In the genomic region with DNA sequence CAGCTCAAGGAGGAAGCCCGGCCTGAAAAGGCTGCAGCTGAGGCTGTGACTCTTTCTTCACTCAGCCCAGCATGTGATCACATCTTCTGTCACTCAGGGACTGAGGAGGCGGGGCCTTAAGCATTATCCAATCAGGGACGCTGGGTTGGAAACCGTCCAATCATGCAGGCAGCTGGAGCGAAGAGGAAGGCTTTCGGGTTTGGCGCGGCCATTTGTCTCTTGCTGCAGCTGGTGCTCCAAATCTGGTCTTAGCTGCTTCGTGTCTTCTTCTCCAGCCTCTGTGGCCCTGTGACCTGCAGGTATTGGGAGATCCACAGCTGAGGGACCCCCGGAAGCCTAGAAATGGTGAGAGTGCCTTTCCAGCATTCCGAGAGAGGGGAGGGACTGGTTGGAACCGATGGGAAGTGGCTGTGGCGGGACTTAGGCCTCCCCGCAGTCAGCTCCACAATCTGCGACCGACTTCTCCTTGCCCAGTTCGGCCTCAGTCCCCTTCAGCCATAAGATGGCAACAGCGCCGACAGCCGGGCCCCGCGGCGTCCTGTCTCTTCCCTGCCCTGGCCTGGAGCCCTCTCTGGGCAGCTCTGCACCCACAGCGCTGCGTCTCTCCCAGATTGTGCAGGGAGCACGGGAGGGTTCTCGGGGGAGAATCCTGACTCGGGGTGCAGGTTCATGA, we compare ENCODE assay signal across 9 cellular contexts. TPM values are rescaled to one million over a fixed set of nuclear protein-coding genes. Genes with fewer than 3 reads are reported as not detected.
DNase-seq lines count a peak whose midpoint lies in the region; ATAC-seq and TF ChIP-seq lines count a peak whose summit lies in the region.
"Had no signal": no experiment of that assay in that cellular context is flagged by ENCODE, and none has a peak within 500 bp of the region (broad histone marks: within the 10 kb centered on the region; RNA-seq: fewer than 3 reads in every experiment).

Gene ZNF90, plus strand, starts transcription at position 210 of the 673 bp plus-strand sequence. Its CDS starts 133 bp downstream, at position 343.

- CTCF ChIA-PET in CD8-positive, alpha-beta T cell (lab: Charles Lee), result interaction anchor here (1.0 to 1.8 kb wide), 3 partner anchors 9 to 81 kb away, joined by 3 to 5 read pairs (median 4); no protein-coding TSS in a partner anchor
- CTCF ChIA-PET in IMR-90 (lab: Yijun Ruan, JAX), result no interaction called here
- CTCF ChIA-PET in activated CD4-positive, alpha-beta T cell treated with anti-CD3 and anti-CD28 coated beads for 36 hours (lab: Charles Lee), result interaction anchor here (1.0 to 1.8 kb wide), 3 partner anchors 9 to 80 kb away, joined by 4 to 9 read pairs (median 6); no protein-coding TSS in a partner anchor

- H3K4me3 ChIP-seq in CD8-positive, alpha-beta T cell (ENCODE audit: low read depth, low read length), result peak within 1 kb of the TSS; percentile 76
- H3K4me3 ChIP-seq in IMR-90 (ENCODE audit: insufficient read depth, low read depth, low read length) (peak within 1 kb of the TSS; percentile 58), coronary artery (peak within 1 kb of the TSS; percentile 77)
- H3K4me3 ChIP-seq: SK-N-MC had no signal

- TF ChIP-seq POLR2A in IMR-90 (IDR thresholded peaks at IDR 0.05; ENCODE audit: low read depth, low read length), result no peak

- H3K27me3 ChIP-seq in CD8-positive, alpha-beta T cell (ENCODE audit: insufficient read depth, low read length), result no peaks in the 10 kb centered on the region
- no peaks in the 10 kb centered on the region for H3K27me3 ChIP-seq in IMR-90 (ENCODE audit: control insufficient read depth, insufficient read depth, low read length)

- no peak within 1 kb of the TSS for H2AK5ac ChIP-seq in IMR-90 (ENCODE audit: low read depth, low read length)

- peak within 1 kb of the TSS; percentile 88 for H2AFZ ChIP-seq in IMR-90 (replicated peaks; ENCODE audit: low read length, poor library complexity)

- POLR2A ChIA-PET in CD8-positive, alpha-beta T cell (lab: Charles Lee), result interaction anchor here (0.8 to 2.1 kb wide), 6 partner anchors 26 to 1427 kb away, joined by 3 to 7 read pairs (median 4); partner anchors contain the start of genes ZNF429, ZNF430, ZNF486 and ZNF682
- POLR2A ChIA-PET in IMR-90 (lab: Charles Lee; ENCODE audit: unreplicated experiment), result no interaction called here
- POLR2A ChIA-PET in activated CD4-positive, alpha-beta T cell treated with anti-CD3 and anti-CD28 coated beads for 36 hours (lab: Charles Lee), result interaction anchor here (0.7 to 1.4 kb wide), 5 partner anchors 26 to 212 kb away, joined by 3 to 11 read pairs (median 4); partner anchors contain the start of genes ZNF253, ZNF486 and ZNF682

- H3K9me1 ChIP-seq in IMR-90 (ENCODE audit: insufficient read depth, low read length), result no peaks in the 10 kb centered on the region

- H3K27ac Mint-ChIP-seq in CD8-positive, alpha-beta T cell, result no peak within 1 kb of the TSS
- peak within 1 kb of the TSS; percentile 73 for H3K27ac Mint-ChIP-seq in activated CD4-positive, alpha-beta T cell treated with anti-CD3 and anti-CD28 coated beads for 36 hours

- no peak within 1 kb of the TSS for H2BK120ac ChIP-seq in IMR-90 (ENCODE audit: low read depth, low read length)

- H4K91ac ChIP-seq in IMR-90 (ENCODE audit: insufficient read depth, low read depth, low read length), result no peak within 1 kb of the TSS

- 0% methylated on average over 20 of the region's 28 CpGs; no CpG with 5 or more reads in 1 of the 2 experiments for WGBS in IMR-90 (ENCODE audit: extremely low coverage in 2 of 2, insufficient read length in 1 of 2), 2 experiments

- no peak within 1 kb of the TSS for H2AK9ac ChIP-seq in IMR-90 (replicated peaks; ENCODE audit: low read depth, low read length, poor library complexity)

- H3K27me3 Mint-ChIP-seq in CD8-positive, alpha-beta T cell (ENCODE audit: low read depth), result no peaks in the 10 kb centered on the region
- no peaks in the 10 kb centered on the region for H3K27me3 Mint-ChIP-seq in activated CD4-positive, alpha-beta T cell treated with anti-CD3 and anti-CD28 coated beads for 36 hours

- H3K4me3 Mint-ChIP-seq in CD8-positive, alpha-beta T cell, result peak within 1 kb of the TSS; percentile 91
- H3K4me3 Mint-ChIP-seq in activated CD4-positive, alpha-beta T cell treated with anti-CD3 and anti-CD28 coated beads for 36 hours, result peak within 1 kb of the TSS; percentile 97

- no peak for TF ChIP-seq RAD21 in IMR-90 (IDR thresholded peaks at IDR 0.05; ENCODE audit: low read length)

- no peak within 1 kb of the TSS for H3K14ac ChIP-seq in IMR-90 (replicated peaks; ENCODE audit: low read depth, low read length)

- intact Hi-C loops in CD8-positive, alpha-beta T cell (cut with DNase I, micrococcal nuclease), result loop anchor here (1.0 to 5.0 kb wide), 6 partner anchors 26 to 159 kb away; partner anchors contain the start of genes ZNF486 (in 2 of the 2) and ZNF682 (in 2 of the 2)
- intact Hi-C loops in IMR-90 (cut with micrococcal nuclease) (loop anchor here (1.0 kb wide), 1 partner anchor 26 kb away; no protein-coding TSS in a partner anchor), left colon (cut with DNase I, micrococcal nuclease) (no loop called here)
- intact Hi-C loops in activated CD4-positive, alpha-beta T cell treated with anti-CD3 and anti-CD28 coated beads for 36 hours (cut with DNase I, micrococcal nuclease), result loop anchor here (1.0 to 5.0 kb wide), 8 partner anchors 26 to 1759 kb away; partner anchors contain the start of genes ZNF682 (in 2 of the 2), ZNF101 (in 1 of the 2), ZNF14 (in 1 of the 2) and ZNF43 (in 1 of the 2)

- in situ Hi-C loops in IMR-90 (cut with MboI; ENCODE audit: low sequenced_read_pairs), result no loop called here

- H2BK5ac ChIP-seq in IMR-90 (ENCODE audit: low read depth, low read length, poor library complexity, severe bottlenecking), result no peak within 1 kb of the TSS

- H3K27ac ChIP-seq in CD8-positive, alpha-beta T cell (ENCODE audit: low read depth, low read length), result no peak within 1 kb of the TSS
- peak within 1 kb of the TSS; percentile 42; the same call in 1 of the 2 replicates for H3K27ac ChIP-seq in IMR-90 (ENCODE audit: insufficient read depth, low read length)
- H3K27ac ChIP-seq in coronary artery, result peak within 1 kb of the TSS; percentile 42 to 59
- H3K27ac ChIP-seq: SK-N-MC had no signal

- no peak for TF ChIP-seq CTCF in CD8-positive, alpha-beta T cell (IDR thresholded peaks at IDR 0.05)
- TF ChIP-seq CTCF in IMR-90 (conservative IDR thresholded peaks at IDR 0.05; ENCODE audit: low read depth, low read length) (0 out of 2 replicates have a peak, but pooled peaks have one; percentile 3), coronary artery (IDR thresholded peaks at IDR 0.05) (no peak)

- H2BK20ac ChIP-seq in IMR-90 (ENCODE audit: low read depth, low read length), result no peak within 1 kb of the TSS

- dilution Hi-C loops in IMR-90 (cut with HindIII; ENCODE audit: low sequenced_read_pairs, unreplicated experiment), result no loop called here

- H4K5ac ChIP-seq in IMR-90 (ENCODE audit: low read depth, low read length), result no peak within 1 kb of the TSS

- peak within 1 kb of the TSS; percentile 52 for H3K9ac ChIP-seq in IMR-90 (ENCODE audit: low read depth, low read length)

- H3K36me3 Mint-ChIP-seq in CD8-positive, alpha-beta T cell, result peaks cover 7% of the 10 kb centered on the region
- H3K36me3 Mint-ChIP-seq in activated CD4-positive, alpha-beta T cell treated with anti-CD3 and anti-CD28 coated beads for 36 hours (ENCODE audit: low read depth), result peaks cover 32% of the 10 kb centered on the region

- H3K36me3 ChIP-seq in CD8-positive, alpha-beta T cell (ENCODE audit: insufficient read depth, low read length), result no peaks in the 10 kb centered on the region
- H3K36me3 ChIP-seq in IMR-90 (ENCODE audit: control insufficient read depth, insufficient read depth, low read length), result no peaks in the 10 kb centered on the region

- DNase-seq in CD8-positive, alpha-beta T cell, result peak; percentile 63 to 94 (median 83)
- DNase-seq in IMR-90, result peak; percentile 93
- peak; percentile 96 for DNase-seq in activated CD4-positive, alpha-beta T cell treated with anti-CD3 and anti-CD28 coated beads for 36 hours
- DNase-seq in coronary artery (ENCODE audit: low spot score), result peak; percentile 94
- peak; percentile 93 to 94 for DNase-seq in left colon
- DNase-seq in stimulated activated CD4-positive, alpha-beta T cell treated with anti-CD3 and anti-CD28 coated beads, Interleukin-15, amount 100 ng/mL, for 48 hours (ENCODE audit: low read depth in 2 of 2), result peak; percentile 81 to 87
- no peak for DNase-seq in COLO829 (ENCODE audit: low spot score)

- peaks cover 22% of the 10 kb centered on the region for H3K4me1 Mint-ChIP-seq in CD8-positive, alpha-beta T cell (ENCODE audit: low read depth)
- H3K4me1 Mint-ChIP-seq in activated CD4-positive, alpha-beta T cell treated with anti-CD3 and anti-CD28 coated beads for 36 hours, result peaks cover 11% of the 10 kb centered on the region

- H3K23ac ChIP-seq in IMR-90 (ENCODE audit: low read depth, low read length), result peak within 1 kb of the TSS; percentile 33; the same call in 1 of the 2 replicates

- H3K56ac ChIP-seq in IMR-90 (ENCODE audit: extremely low read depth, insufficient read depth, low read length), result no peak within 1 kb of the TSS

- BruUV-seq in IMR-90 (replicated peaks; lab: Mats Ljungman, UMichigan), result no TSS peak

- H3K4me1 ChIP-seq in CD8-positive, alpha-beta T cell (ENCODE audit: insufficient read depth, low read length), result peaks cover 10% of the 10 kb centered on the region
- H3K4me1 ChIP-seq in IMR-90 (ENCODE audit: control insufficient read depth, insufficient read depth, low read length), result no peaks in the 10 kb centered on the region

- no peak within 1 kb of the TSS for H3K4ac ChIP-seq in IMR-90 (ENCODE audit: low read depth, low read length)

- 0 out of 4 replicates have a peak within 1 kb of the TSS, but pooled peaks of 1 of the 2 experiments have one; percentile 25 for H4K8ac ChIP-seq in IMR-90 (ENCODE audit: low read depth in 2 of 2, low read length in 2 of 2)

- no peaks in the 10 kb centered on the region for H3K9me3 ChIP-seq in CD8-positive, alpha-beta T cell (ENCODE audit: low read length)
- H3K9me3 ChIP-seq in IMR-90 (ENCODE audit: control insufficient read depth, insufficient read depth, low read length), result no peaks in the 10 kb centered on the region; the same call in 1 of the 2 replicates

- ATAC-seq in CD8-positive, alpha-beta T cell, result peak; percentile 99
- peak; percentile 93 for ATAC-seq in GM21367 (IDR thresholded peaks at IDR 0.05; ENCODE audit: unreplicated experiment)
- peak; percentile 95 for ATAC-seq in IMR-90 (ENCODE audit: low read depth)
- peak; percentile 100 for ATAC-seq in activated CD4-positive, alpha-beta T cell treated with anti-CD3 and anti-CD28 coated beads for 36 hours
- ATAC-seq in left colon, result peak; percentile 90

- no peak within 1 kb of the TSS for H3K18ac ChIP-seq in IMR-90 (ENCODE audit: low read depth, low read length)

- no peak within 1 kb of the TSS for H2BK15ac ChIP-seq in IMR-90 (ENCODE audit: low read depth, low read length)

- no peaks in the 10 kb centered on the region for H4K20me1 ChIP-seq in IMR-90 (ENCODE audit: insufficient read depth, low read length)

- peak within 1 kb of the TSS; percentile 82 for H3K4me2 ChIP-seq in IMR-90 (ENCODE audit: low read depth, low read length)

- H3K9me3 Mint-ChIP-seq in CD8-positive, alpha-beta T cell, result no peaks in the 10 kb centered on the region
- H3K9me3 Mint-ChIP-seq in activated CD4-positive, alpha-beta T cell treated with anti-CD3 and anti-CD28 coated beads for 36 hours (ENCODE audit: low read depth), result no peaks in the 10 kb centered on the region

- H3K79me1 ChIP-seq in IMR-90 (ENCODE audit: low read depth in 1 of 2, low read length in 2 of 2), result peaks cover 0 to 5% of the 10 kb centered on the region in 2 experiments; a peak in 2 of 4 replicates

RNA-seq across cellular contexts. Expression of gene ZNF90, which starts in this region (rescaled TPM):
- 1 to 10 TPM; 1.9 to 2.2 TPM for total RNA-seq in CD8-positive, alpha-beta T cell
- total RNA-seq in IMR-90 (2012; rRNA removed) (0.28 and 0.36 TPM in 2 replicates), left colon (1 to 10 TPM; 3.2 to 3.4 TPM)
- polyA plus RNA-seq in IMR-90 (2012; rRNA removed), result 0.38 and 0.49 TPM in 2 replicates
- 0.21 and 0.86 TPM in 2 replicates for polyA plus RNA-seq in IMR-90 (2012; cell fraction: cytosol; rRNA removed)
- 0.61 and 0.97 TPM in 2 replicates for polyA plus RNA-seq in IMR-90 (2012; cell fraction: nucleus; rRNA removed; ENCODE audit: low replicate concordance)
- 10 to 100 TPM; 21.6 to 22.9 TPM for total RNA-seq in activated CD4-positive, alpha-beta T cell treated with anti-CD3 and anti-CD28 coated beads for 36 hours

Comparison
In these comparisons a context has a peak if more than half of its experiments do, and no peak if none do; other contexts are left out.
1. RNA of gene ZNF90 (total RNA-seq): 21.6 to 22.9 TPM in activated CD4-positive, alpha-beta T cell treated with anti-CD3 and anti-CD28 coated beads for 36 hours; 3.2 to 3.4 TPM in left colon, 1.9 to 2.2 TPM in CD8-positive, alpha-beta T cell and 0.28 to 0.36 TPM in IMR-90; every median in the first group is over 4 times any median in the second.
2. Peak in DNase-seq, ATAC-seq, H3K4me3 ChIP-seq, H3K27ac ChIP-seq, H3K9ac ChIP-seq and H3K4me2 ChIP-seq in IMR-90; RNA of the gene not detected or under 1 TPM.
3. intact Hi-C loops: an anchor here in CD8-positive, alpha-beta T cell (1.0 to 5.0 kb wide), IMR-90 (1.0 kb wide) and activated CD4-positive, alpha-beta T cell treated with anti-CD3 and anti-CD28 coated beads for 36 hours (1.0 to 5.0 kb wide); none called in left colon.
4. Peak in every context shown above with its lines, with median percentiles within 50 percentile points of each other: ATAC-seq and H3K4me3 ChIP-seq.